8 cellular contexts compared by ENCODE assay signal in genomic region chr15:101277943-101278564, GRCh38. TPM values are rescaled to one million over a fixed set of nuclear protein-coding genes. Genes with fewer than 3 reads are reported as not detected.
DNase-seq lines count a peak whose midpoint lies in the region; ATAC-seq and TF ChIP-seq lines count a peak whose summit lies in the region.

No MANE protein-coding gene starts in this region.

- peak overlapping the region; percentile 71 for H3K27ac ChIP-seq in CD4-positive, CD25-positive, alpha-beta regulatory T cell (ENCODE audit: insufficient read depth, low read length, poor library complexity, severe bottlenecking)

- H3K27ac Mint-ChIP-seq in CD4-positive, CD25-positive, alpha-beta regulatory T cell = peak overlapping the region; percentile 86 to 94 (median 89)
- H3K27ac Mint-ChIP-seq in dendritic cell treated with granulocyte-macrophage colony-stimulating factor and Interleukin-4, amounts not matched to agents 40 ng/mL and 50 ng/mL, for 4 days = peak overlapping the region; percentile 89
- no peak overlapping the region for H3K27ac Mint-ChIP-seq in nephron progenitor cell

- H3K36me3 Mint-ChIP-seq in CD4-positive, CD25-positive, alpha-beta regulatory T cell = peaks cover 46% of the 10 kb centered on the region
- peaks cover 70% of the 10 kb centered on the region for H3K36me3 Mint-ChIP-seq in dendritic cell treated with granulocyte-macrophage colony-stimulating factor and Interleukin-4, amounts not matched to agents 40 ng/mL and 50 ng/mL, for 4 days (ENCODE audit: low read depth)
- H3K36me3 Mint-ChIP-seq in nephron progenitor cell (ENCODE audit: low read depth) = peaks cover 50% of the 10 kb centered on the region

- ATAC-seq in CD4-positive, CD25-positive, alpha-beta regulatory T cell (ENCODE audit: low read depth in 2 of 2) = no peak

- TF ChIP-seq CTCF in nephron progenitor cell (IDR thresholded peaks at IDR 0.05) = no peak

- intact Hi-C loops in dendritic cell treated with granulocyte-macrophage colony-stimulating factor and Interleukin-4, amounts not matched to agents 40 ng/mL and 50 ng/mL, for 4 days (cut with micrococcal nuclease) = loop anchor here (2.0 to 5.0 kb wide), 3 partner anchors 17 to 676 kb away; partner anchors contain the start of genes ASB7, LINS1, SNRPA1 and TARS3

- peaks cover 9 to 36% (median 24%) of the 10 kb centered on the region in 4 donors for H3K4me1 Mint-ChIP-seq in CD4-positive, CD25-positive, alpha-beta regulatory T cell
- peaks cover 14% of the 10 kb centered on the region for H3K4me1 Mint-ChIP-seq in dendritic cell treated with granulocyte-macrophage colony-stimulating factor and Interleukin-4, amounts not matched to agents 40 ng/mL and 50 ng/mL, for 4 days (ENCODE audit: low read depth)
- peaks cover 23% of the 10 kb centered on the region for H3K4me1 Mint-ChIP-seq in nephron progenitor cell

- H3K9me3 ChIP-seq in CD4-positive, CD25-positive, alpha-beta regulatory T cell (ENCODE audit: control insufficient read depth in 2 of 2, low read length in 2 of 2) = no peaks in the 10 kb centered on the region
- H3K9me3 ChIP-seq in MG63 = no peaks in the 10 kb centered on the region

- H3K27me3 Mint-ChIP-seq in CD4-positive, CD25-positive, alpha-beta regulatory T cell = peaks cover 4% of the 10 kb centered on the region
- no peaks in the 10 kb centered on the region for H3K27me3 Mint-ChIP-seq in dendritic cell treated with granulocyte-macrophage colony-stimulating factor and Interleukin-4, amounts not matched to agents 40 ng/mL and 50 ng/mL, for 4 days
- no peaks in the 10 kb centered on the region for H3K27me3 Mint-ChIP-seq in nephron progenitor cell (ENCODE audit: low read depth, poor library complexity)

- peaks cover 45% of the 10 kb centered on the region for H3K36me3 ChIP-seq in CD4-positive, CD25-positive, alpha-beta regulatory T cell (ENCODE audit: control insufficient read depth, insufficient read depth, low read length)
- H3K36me3 ChIP-seq in MG63 = peaks cover 67% of the 10 kb centered on the region

- peak overlapping the region; percentile 89 to 97 (median 93) for H3K4me3 Mint-ChIP-seq in CD4-positive, CD25-positive, alpha-beta regulatory T cell
- H3K4me3 Mint-ChIP-seq in dendritic cell treated with granulocyte-macrophage colony-stimulating factor and Interleukin-4, amounts not matched to agents 40 ng/mL and 50 ng/mL, for 4 days = peak overlapping the region; percentile 97
- H3K4me3 Mint-ChIP-seq in nephron progenitor cell = peak overlapping the region; percentile 90

- H3K4me1 ChIP-seq in CD4-positive, CD25-positive, alpha-beta regulatory T cell (ENCODE audit: control insufficient read depth, insufficient read depth, low read length, poor library complexity, severe bottlenecking) = peaks cover 15% of the 10 kb centered on the region

- no peak for DNase-seq in CD4-positive, CD25-positive, alpha-beta regulatory T cell
- DNase-seq in MG63 (no peak), nephron progenitor cell (no peak), Kasumi-1 (lab: John Stamatoyannopoulos, UW) (no peak), middle frontal gyrus (ENCODE audit: extremely low spot score, low spot score) (no peak), SW 1271 (lab: John Stamatoyannopoulos, UW) (no peak), NCI-H2196 treated with DMSO at 0.1 percent for 48 hours (lab: John Stamatoyannopoulos, UW; ENCODE audit: unreplicated experiment) (no peak)

- H3K9me3 Mint-ChIP-seq in CD4-positive, CD25-positive, alpha-beta regulatory T cell = peaks cover 0 to 2% (median 0%) of the 10 kb centered on the region in 7 donors
- H3K9me3 Mint-ChIP-seq in dendritic cell treated with granulocyte-macrophage colony-stimulating factor and Interleukin-4, amounts not matched to agents 40 ng/mL and 50 ng/mL, for 4 days = no peaks in the 10 kb centered on the region
- no peaks in the 10 kb centered on the region for H3K9me3 Mint-ChIP-seq in nephron progenitor cell

- peak overlapping the region; percentile 68 for H3K4me3 ChIP-seq in CD4-positive, CD25-positive, alpha-beta regulatory T cell (ENCODE audit: low read depth, low read length)
- peak overlapping the region; percentile 92 for H3K4me3 ChIP-seq in MG63

- no peaks in the 10 kb centered on the region for H3K27me3 ChIP-seq in CD4-positive, CD25-positive, alpha-beta regulatory T cell (ENCODE audit: control insufficient read depth, insufficient read depth, low read length)
- H3K27me3 ChIP-seq in MG63 = no peaks in the 10 kb centered on the region

RNA-seq across cellular contexts. Expression of gene SELENOS, which starts 0.8 kb away (rescaled TPM):
- 32.3 TPM for total RNA-seq in CD4-positive, CD25-positive, alpha-beta regulatory T cell
- 10 to 100 TPM; 56.8 to 72.5 (median 60.0) TPM for polyA plus RNA-seq in CD4-positive, CD25-positive, alpha-beta regulatory T cell
- total RNA-seq in MG63 (2014; rRNA removed; shearing (Covaris generic); ENCODE audit: low replicate concordance) = 131 and 133 TPM in 2 replicates

RNA-seq across cellular contexts. Expression of gene SNRPA1, which starts 17.0 kb away (rescaled TPM):
- 176 TPM for total RNA-seq in CD4-positive, CD25-positive, alpha-beta regulatory T cell
- 10 to 100 TPM; 67.0 to 85.2 (median 68.4) TPM for polyA plus RNA-seq in CD4-positive, CD25-positive, alpha-beta regulatory T cell
- 134 and 190 TPM in 2 replicates for total RNA-seq in MG63 (2014; rRNA removed; shearing (Covaris generic); ENCODE audit: low replicate concordance)

RNA-seq across cellular contexts. Expression of gene CHSY1, which starts 26.2 kb away (rescaled TPM):
- total RNA-seq in CD4-positive, CD25-positive, alpha-beta regulatory T cell = 24.8 TPM
- 1 to 10 TPM; 2.4 to 3.8 (median 2.6) TPM for polyA plus RNA-seq in CD4-positive, CD25-positive, alpha-beta regulatory T cell
- total RNA-seq in MG63 (2014; rRNA removed; shearing (Covaris generic); ENCODE audit: low replicate concordance) = 9.5 and 11.0 TPM in 2 replicates
